In the genomic region with DNA sequence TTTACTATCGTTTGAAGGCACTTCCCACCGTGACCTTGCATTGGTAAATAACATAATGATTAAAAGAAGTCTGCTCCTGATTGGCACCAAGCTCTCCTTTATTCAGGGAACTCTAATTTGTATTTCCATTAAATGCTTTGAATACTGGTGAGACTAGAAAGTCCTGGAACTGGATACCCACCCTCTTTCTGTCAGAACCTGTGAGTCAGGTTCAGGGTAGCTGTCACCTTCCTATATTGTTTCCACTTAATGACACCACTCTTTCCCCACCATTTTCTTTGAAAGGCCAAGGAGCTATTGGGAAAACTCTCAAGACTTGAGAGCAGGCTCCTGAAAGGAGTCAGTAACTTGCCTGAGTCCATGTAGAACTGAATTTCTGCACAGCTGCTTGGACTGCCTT, we compare ENCODE assay signal across 35 cellular contexts. TPM values are rescaled to one million over a fixed set of nuclear protein-coding genes. Genes with fewer than 3 reads are reported as not detected.
DNase-seq lines count a peak whose midpoint lies in the region; ATAC-seq and TF ChIP-seq lines count a peak whose summit lies in the region.
"Had no signal": no experiment of that assay in that cellular context is flagged by ENCODE, and none has a peak within 500 bp of the region (broad histone marks: within the 10 kb centered on the region; RNA-seq: fewer than 3 reads in every experiment).

No MANE protein-coding gene starts in this region.

- intact Hi-C loops in left ventricle myocardium inferior (cut with micrococcal nuclease) = no loop called here
- intact Hi-C loops in left cardiac atrium (cut with DNase I) = no loop called here

- H3K4me1 ChIP-seq in left ventricle myocardium inferior (no peaks in the 10 kb centered on the region), RWPE2 (ENCODE audit: insufficient read depth, poor library complexity, severe bottlenecking) (peaks cover 47% of the 10 kb centered on the region), foreskin keratinocyte (peaks cover 38% of the 10 kb centered on the region)

- H3K9me3 ChIP-seq in left ventricle myocardium inferior (replicated peaks) (no peaks in the 10 kb centered on the region), RWPE2 (ENCODE audit: severe bottlenecking) (no peaks in the 10 kb centered on the region)
- H3K9me3 ChIP-seq: adrenal gland, body of pancreas, left lung had no signal

- no peak overlapping the region for H3K4me3 ChIP-seq in left ventricle myocardium inferior
- no peak overlapping the region for H3K4me3 ChIP-seq in RWPE2 (ENCODE audit: severe bottlenecking)
- H3K4me3 ChIP-seq: adrenal gland, body of pancreas, left lung had no signal

- DNase-seq in left ventricle myocardium inferior = no peak
- no peak for DNase-seq in left cardiac atrium
- no peak for DNase-seq in RWPE2 (ENCODE audit: low spot score)
- DNase-seq in foreskin keratinocyte = peak in 1 of 2 donors; percentile 29
- no peak for DNase-seq in NOMO-1 (lab: John Stamatoyannopoulos, UW; ENCODE audit: unreplicated experiment in 2 of 2)
- DNase-seq in activated naive CD4-positive, alpha-beta T cell (lab: John Stamatoyannopoulos, UW) = no peak
- DNase-seq in hypothalamus (lab: John Stamatoyannopoulos, UW) = no peak
- DNase-seq: activated CD4-positive, alpha-beta memory T cell treated with anti-CD3 and anti-CD28 coated beads for 36 hours; activated CD8-positive, alpha-beta memory T cell treated with anti-CD3 and anti-CD28 coated beads, Interleukin-2, amount 50 U/mL, for 48 hours; activated naive CD4-positive, alpha-beta T cell treated with anti-CD3 and anti-CD28 coated beads, Interleukin-2, amount 10 ng/mL, durations not matched to agents 7 days and 5 days; AML-193; body of pancreas; CD4-positive, alpha-beta T cell; cerebellar nuclear complex; DMS 273 treated with DMSO at 0.1 percent for 48 hours; H7; hippocampal formation; immature natural killer cell; left lung; NCI-H345; posterior cingulate gyrus; stimulated activated CD4-positive, alpha-beta T cell treated with anti-CD3 and anti-CD28 coated beads, Interleukin-1b, Interleukin-23, amount 100 ng/mL, for 48 hours; stimulated activated naive CD8-positive, alpha-beta T cell treated with anti-CD3 and anti-CD28 coated beads, Interleukin-15, Interleukin-2, amounts not matched to agents 100 U/mL and 50 U/mL, for 24 hours; T-helper 2 cell had no signal

- no peak for TF ChIP-seq CTCF in left ventricle myocardium inferior (IDR thresholded peaks at IDR 0.05; ENCODE audit: borderline replicate concordance)
- TF ChIP-seq CTCF in RWPE2 (IDR thresholded peaks at IDR 0.05; ENCODE audit: poor library complexity, severe bottlenecking) = no peak
- TF ChIP-seq CTCF in foreskin keratinocyte (conservative IDR thresholded peaks at IDR 0.05) = no peak

- H3K27me3 ChIP-seq in left ventricle myocardium inferior (ENCODE audit: low read depth) = no peaks in the 10 kb centered on the region
- no peaks in the 10 kb centered on the region for H3K27me3 ChIP-seq in RWPE2 (ENCODE audit: insufficient read depth, poor library complexity, severe bottlenecking)
- no peaks in the 10 kb centered on the region for H3K27me3 ChIP-seq in foreskin keratinocyte
- H3K27me3 ChIP-seq: adrenal gland, body of pancreas, left lung had no signal

- H3K27ac ChIP-seq in left ventricle myocardium inferior (replicated peaks) (peak overlapping the region; percentile 27), RWPE2 (ENCODE audit: poor library complexity, severe bottlenecking) (peak overlapping the region; percentile 90), foreskin keratinocyte (peak overlapping the region; percentile 92)
- H3K27ac ChIP-seq: adrenal gland, HL-60, KMS-11, left lung had no signal

- H3K36me3 ChIP-seq in left ventricle myocardium inferior = no peaks in the 10 kb centered on the region
- no peaks in the 10 kb centered on the region for H3K36me3 ChIP-seq in RWPE2 (ENCODE audit: low read depth)
- H3K36me3 ChIP-seq: adrenal gland, left lung had no signal

- no peak for ATAC-seq in left cardiac atrium
- no peak for ATAC-seq in RWPE2 (ENCODE audit: low read depth)
- no peak for ATAC-seq in foreskin keratinocyte
- no peak for ATAC-seq in HG02981 (IDR thresholded peaks at IDR 0.05; ENCODE audit: unreplicated experiment)
- ATAC-seq: activated CD4-positive, CD25-positive, alpha-beta regulatory T cell treated with anti-CD3 and anti-CD28 coated beads, Interleukin-2, amount 50 U/mL, for 24 hours; stimulated activated naive CD8-positive, alpha-beta T cell treated with anti-CD3 and anti-CD28 coated beads, Interleukin-15, Interleukin-2, amounts not matched to agents 100 U/mL and 50 U/mL, for 24 hours had no signal

RNA-seq across cellular contexts. Expression of gene RASSF6, which starts 55.9 kb away (rescaled TPM):
- not detected for total RNA-seq in left ventricle myocardium inferior
- not detected for total RNA-seq in left cardiac atrium
- total RNA-seq in foreskin keratinocyte = 1.2 and 1.3 TPM in 2 replicates
- polyA plus RNA-seq in foreskin keratinocyte = 0.45 and 0.69 TPM in 2 replicates
- total RNA-seq: A673; activated CD4-positive, alpha-beta memory T cell treated with anti-CD3 and anti-CD28 coated beads for 36 hours; activated T-helper 1 cell treated with anti-CD3 and anti-CD28 coated beads, Interleukin-12 subunit alpha, Interleukin-12 subunit beta, Interleukin-2, Interleukin-4 antibody, amounts not matched to agents 30 ng/mL and 10 ng/mL and 1 ng/mL, durations not matched to agents 14 hours and 24 hours and 36 hours; dermis microvascular lymphatic vessel endothelial cell; G401; mesenteric fat pad; right cardiac atrium had no signal
- polyA plus RNA-seq: immature natural killer cell, right cardiac atrium had no signal

Comparison
In these comparisons a context has a peak if more than half of its experiments do, and no peak if none do; other contexts are left out.
1. H3K27ac ChIP-seq: peak in every context shown above with its lines; median percentile 92 in foreskin keratinocyte; 90 in RWPE2; 27 in left ventricle myocardium inferior.